Comparison of ENCODE assay signal across 6 cellular contexts in the genomic region with DNA sequence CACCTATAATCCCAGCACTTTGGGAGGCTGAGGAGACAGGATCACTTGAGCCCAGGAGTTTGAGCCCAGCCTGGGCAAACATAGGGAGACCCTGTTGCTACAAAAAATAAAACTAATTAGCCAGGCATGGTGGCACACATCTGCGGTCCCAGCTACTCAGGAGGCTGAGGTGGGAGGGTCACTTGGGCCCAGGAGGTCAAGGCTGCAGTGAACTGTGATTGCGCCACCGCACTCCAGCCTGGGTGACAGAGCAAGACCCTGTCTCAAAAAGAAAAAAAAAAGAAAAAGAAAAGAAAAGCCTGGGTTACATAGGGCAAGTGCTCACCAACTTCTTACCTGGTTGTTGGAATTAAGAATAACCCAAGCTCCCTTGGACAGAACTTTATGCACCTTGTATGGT. TPM values are rescaled to one million over a fixed set of nuclear protein-coding genes. Genes with fewer than 3 reads are reported as not detected.
"Had no signal": no experiment of that assay in that cellular context is flagged by ENCODE, and none has a peak within 500 bp of the region (broad histone marks: within the 10 kb centered on the region; RNA-seq: fewer than 3 reads in every experiment).

No MANE protein-coding gene starts in this region.

- H3K4me3 Mint-ChIP-seq: IgD-negative memory B cell had no signal

- H3K36me3 Mint-ChIP-seq: IgD-negative memory B cell had no signal

- H3K27ac Mint-ChIP-seq: IgD-negative memory B cell had no signal

- DNase-seq: IMR-90, KBM-7, KG1 had no signal

- H3K4me2 ChIP-seq: KMS-11 had no signal

- FAIRE-seq: HTR-8/SVneo had no signal

- H3K9me3 Mint-ChIP-seq: IgD-negative memory B cell had no signal

- H3K27ac ChIP-seq: KMS-11 had no signal

- H3K9ac ChIP-seq: KMS-11 had no signal

RNA-seq across cellular contexts. Expression of gene MYB, which starts 14.6 kb away (rescaled TPM):
- polyA plus RNA-seq: IgD-negative memory B cell had no signal
